Comparison of ENCODE assay signal across 1 cellular context in genomic region chr1:36187800-36188593, GRCh38.
A peak's percentile ranks its signal among the peaks of the same experiment; 100 is the strongest.
TF ChIP-seq lines count a peak whose summit lies in the region.

No MANE protein-coding gene starts in this region.

TF ChIP-seq in HepG2, 621 proteins besides CTCF, POLR2A, EP300 and RAD21 (continued from another document and continues in another):
- TF ChIP-seq YEATS4 (CRISPR knock-in tag; IDR thresholded peaks at IDR 0.05; ENCODE audit: borderline replicate concordance) (no peak), NR2F6 (IDR thresholded peaks at IDR 0.05) (no peak), NR2F6 (CRISPR knock-in tag; IDR thresholded peaks at IDR 0.05) (peak; percentile 66; the same call in 1 of the 2 replicates), CCAR2 (optimal IDR thresholded peaks at IDR 0.05; ENCODE audit: low read depth, low read length) (no peak), KLF6 (CRISPR knock-in tag; IDR thresholded peaks at IDR 0.05) (no peak), ZNF362 (CRISPR knock-in tag; IDR thresholded peaks at IDR 0.05; ENCODE audit: borderline replicate concordance) (0 out of 2 replicates have a peak, but pooled peaks have one; percentile 29), ZNF674 (CRISPR knock-in tag; IDR thresholded peaks at IDR 0.05; ENCODE audit: low read depth) (no peak), ZNF543 (CRISPR knock-in tag; IDR thresholded peaks at IDR 0.05) (no peak), NKX3-1 (CRISPR knock-in tag; IDR thresholded peaks at IDR 0.05) (no peak), KLF15 (CRISPR knock-in tag; IDR thresholded peaks at IDR 0.05; ENCODE audit: borderline replicate concordance) (no peak), ZNF775 (CRISPR knock-in tag; IDR thresholded peaks at IDR 0.05; ENCODE audit: borderline replicate concordance) (no peak), HOXA3 (CRISPR knock-in tag; IDR thresholded peaks at IDR 0.05) (peak; percentile 48; the same call in 1 of the 2 replicates), ZSCAN5A (CRISPR knock-in tag; IDR thresholded peaks at IDR 0.05; ENCODE audit: borderline replicate concordance) (no peak), TFDP1 (CRISPR knock-in tag; IDR thresholded peaks at IDR 0.05; ENCODE audit: borderline replicate concordance) (0 out of 2 replicates have a peak, but pooled peaks have one; percentile 46), XBP1 (CRISPR knock-in tag; IDR thresholded peaks at IDR 0.05) (no peak), ZNF652 (CRISPR knock-in tag; IDR thresholded peaks at IDR 0.05; ENCODE audit: borderline replicate concordance, low read depth) (no peak), PITX1 (CRISPR knock-in tag; IDR thresholded peaks at IDR 0.05) (no peak), NCOR1 (IDR thresholded peaks at IDR 0.05; ENCODE audit: borderline replicate concordance, low read length) (no peak), TBP (CRISPR knock-in tag; IDR thresholded peaks at IDR 0.05) (no peak), ZBTB1 (CRISPR knock-in tag; IDR thresholded peaks at IDR 0.05; ENCODE audit: borderline replicate concordance) (no peak), MYC (CRISPR knock-in tag; IDR thresholded peaks at IDR 0.05; ENCODE audit: borderline replicate concordance) (no peak; the same call in 1 of the 2 replicates), MATR3 (CRISPR knock-in tag; IDR thresholded peaks at IDR 0.05) (no peak), CBX5 (CRISPR knock-in tag; IDR thresholded peaks at IDR 0.05; ENCODE audit: borderline replicate concordance) (no peak; the same call in 1 of the 2 replicates), REST (IDR thresholded peaks at IDR 0.05; ENCODE audit: borderline replicate concordance in 1 of 2, low read depth in 1 of 2, low read length in 2 of 2) (no peak), DR1 (CRISPR knock-in tag; IDR thresholded peaks at IDR 0.05) (no peak), MTF2 (CRISPR knock-in tag; IDR thresholded peaks at IDR 0.05; ENCODE audit: borderline replicate concordance) (no peak), LBX2 (CRISPR knock-in tag; IDR thresholded peaks at IDR 0.05; ENCODE audit: borderline replicate concordance) (no peak), TCF7L2 (IDR thresholded peaks at IDR 0.05; ENCODE audit: low read depth, low read length) (no peak), HOXA9 (CRISPR knock-in tag; IDR thresholded peaks at IDR 0.05; ENCODE audit: borderline replicate concordance) (no peak), BCL3 (CRISPR knock-in tag; IDR thresholded peaks at IDR 0.05) (no peak), ZNF687 (CRISPR knock-in tag; IDR thresholded peaks at IDR 0.05) (peak; percentile 76), ZFP37 (CRISPR knock-in tag; IDR thresholded peaks at IDR 0.05; ENCODE audit: borderline replicate concordance) (0 out of 2 replicates have a peak, but pooled peaks have one; percentile 40), HMG20A (CRISPR knock-in tag; IDR thresholded peaks at IDR 0.05; ENCODE audit: borderline replicate concordance) (no peak; the same call in 1 of the 2 replicates), NFIB (CRISPR knock-in tag; IDR thresholded peaks at IDR 0.05; ENCODE audit: borderline replicate concordance) (no peak), ZNF552 (CRISPR knock-in tag; IDR thresholded peaks at IDR 0.05; ENCODE audit: borderline replicate concordance) (no peak), GPN1 (CRISPR knock-in tag; IDR thresholded peaks at IDR 0.05; ENCODE audit: borderline replicate concordance) (no peak), SNAPC5 (CRISPR knock-in tag; IDR thresholded peaks at IDR 0.05; ENCODE audit: borderline replicate concordance) (no peak), ATF7-NPFF (CRISPR knock-in tag; IDR thresholded peaks at IDR 0.05; ENCODE audit: low read depth) (no peak), SKI (IDR thresholded peaks at IDR 0.05; ENCODE audit: partially characterized antibody) (no peak), ZNF577 (CRISPR knock-in tag; IDR thresholded peaks at IDR 0.05; ENCODE audit: borderline replicate concordance, low read depth) (no peak), ZNF280D (CRISPR knock-in tag; IDR thresholded peaks at IDR 0.05) (no peak), AKAP8 (CRISPR knock-in tag; IDR thresholded peaks at IDR 0.05) (no peak), ZNF124 (CRISPR knock-in tag; IDR thresholded peaks at IDR 0.05) (0 out of 2 replicates have a peak, but pooled peaks have one; percentile 46), UBTF (CRISPR knock-in tag; IDR thresholded peaks at IDR 0.05) (peak; percentile 78), ZNF879 (CRISPR knock-in tag; IDR thresholded peaks at IDR 0.05) (no peak), NFE2L2 (IDR thresholded peaks at IDR 0.05; ENCODE audit: low read length) (no peak), ZNF558 (CRISPR knock-in tag; IDR thresholded peaks at IDR 0.05; ENCODE audit: borderline replicate concordance) (no peak), JUND (CRISPR knock-in tag; IDR thresholded peaks at IDR 0.05) (no peak)
